Comparison of ENCODE assay signal across 19 cellular contexts in genomic region chr1:38235705-38236104, GRCh38.
DNase-seq lines count a peak whose midpoint lies in the region; FAIRE-seq and TF ChIP-seq lines count a peak whose summit lies in the region.
"Had no signal": no experiment of that assay in that cellular context is flagged by ENCODE, and none has a peak within 500 bp of the region (broad histone marks: within the 10 kb centered on the region; RNA-seq: fewer than 3 reads in every experiment).

No MANE protein-coding gene starts in this region.

- no peak overlapping the region for H3K27ac ChIP-seq in ovary
- H3K27ac ChIP-seq: BLaER1 treated with 17β-estradiol and CSF1 and Interleukin-3, amounts not matched to agents 10 nM and 100 nM; psoas muscle; transverse colon had no signal

- H3K27me3 ChIP-seq in bronchial epithelial cell (ENCODE audit: control insufficient read depth, insufficient read depth, low read length) (no peaks in the 10 kb centered on the region), ovary (no peaks in the 10 kb centered on the region)
- H3K27me3 ChIP-seq: BLaER1 treated with 17β-estradiol and CSF1 and Interleukin-3, amounts not matched to agents 10 nM and 100 nM; transverse colon had no signal

- no peaks in the 10 kb centered on the region for H3K4me1 ChIP-seq in ovary (ENCODE audit: insufficient read depth)
- H3K4me1 ChIP-seq: BLaER1 treated with 17β-estradiol and CSF1 and Interleukin-3, amounts not matched to agents 10 nM and 100 nM; psoas muscle; transverse colon had no signal

- intact Hi-C loops in ovary (cut with DNase I) = no loop called here

- TF ChIP-seq CTCF in bronchial epithelial cell (IDR thresholded peaks at IDR 0.05; ENCODE audit: insufficient read depth, low read length, severe bottlenecking) = no peak
- no peak for TF ChIP-seq CTCF in ovary (IDR thresholded peaks at IDR 0.05)

- WGBS in ovary, 3 donors = 24 to 42% (median 32%) methylated on average over 3 of the region's 3 CpGs

- TF ChIP-seq EP300 in ovary (IDR thresholded peaks at IDR 0.05) = no peak

- H3K36me3 ChIP-seq in bronchial epithelial cell (ENCODE audit: control insufficient read depth, insufficient read depth, low read length) (no peaks in the 10 kb centered on the region), ovary (no peaks in the 10 kb centered on the region)
- H3K36me3 ChIP-seq: BLaER1 treated with 17β-estradiol and CSF1 and Interleukin-3, amounts not matched to agents 10 nM and 100 nM; transverse colon had no signal

- FAIRE-seq in HTR-8/SVneo (lab: Jason Lieb, UNC) = no peak
- FAIRE-seq in bronchial epithelial cell (lab: Jason Lieb, UNC) = no peak

- H3K4me3 ChIP-seq in bronchial epithelial cell (ENCODE audit: low read depth, low read length) = no peak overlapping the region
- no peak overlapping the region for H3K4me3 ChIP-seq in ovary
- H3K4me3 ChIP-seq: BLaER1 treated with 17β-estradiol and CSF1 and Interleukin-3, amounts not matched to agents 10 nM and 100 nM; psoas muscle; transverse colon had no signal

- no peak for TF ChIP-seq POLR2A in ovary (IDR thresholded peaks at IDR 0.05)
- no peak for TF ChIP-seq POLR2A in erythroblast (IDR thresholded peaks at IDR 0.05; ENCODE audit: low read length)

- DNase-seq in AG20443 (ENCODE audit: low spot score) = peak; percentile 74
- DNase-seq in HTR-8/SVneo (ENCODE audit: insufficient read length, low spot score) = peak; percentile 40
- peak; percentile 46 for DNase-seq in bronchial epithelial cell (ENCODE audit: low read depth)
- peak; percentile 93 for DNase-seq in kidney tubule cell (ENCODE audit: low spot score)
- no peak for DNase-seq in NCI-H524 (lab: John Stamatoyannopoulos, UW)
- DNase-seq in ovary = no peak
- DNase-seq in anterior cingulate cortex (lab: John Stamatoyannopoulos, UW) = no peak
- DNase-seq in erythroblast (lab: John Stamatoyannopoulos, UW) = no peak
- DNase-seq: activated T-cell treated with anti-CD3 and anti-CD28 coated beads, Interleukin-2, amount 50 U/mL, for 72 hours; effector CD4-positive, alpha-beta T cell; glutamatergic neuron; NCI-H2029 treated with DMSO at 0.1 percent for 48 hours; NCI-H774; psoas muscle; stimulated activated CD4-positive, alpha-beta T cell treated with anti-CD3 and anti-CD28 coated beads, Interleukin-2, amount 100 ng/mL, for 24 hours; stimulated activated CD8-positive, alpha-beta memory T cell treated with anti-CD3 and anti-CD28 coated beads, Interleukin-4, amount 100 ng/mL, for 48 hours; T1000; transverse colon had no signal

- no peaks in the 10 kb centered on the region for H3K9me3 ChIP-seq in ovary
- H3K9me3 ChIP-seq: psoas muscle, transverse colon had no signal

Comparison
In these comparisons a context has a peak if more than half of its experiments do, and no peak if none do; other contexts are left out.
1. DNase-seq: peak in AG20443 (single experiment), HTR-8/SVneo (single experiment), bronchial epithelial cell (single experiment) and kidney tubule cell (single experiment); none in NCI-H524 (0 of 2), ovary (0 of 5), anterior cingulate cortex (0 of 58) and erythroblast (0 of 2).